In the genomic region with DNA sequence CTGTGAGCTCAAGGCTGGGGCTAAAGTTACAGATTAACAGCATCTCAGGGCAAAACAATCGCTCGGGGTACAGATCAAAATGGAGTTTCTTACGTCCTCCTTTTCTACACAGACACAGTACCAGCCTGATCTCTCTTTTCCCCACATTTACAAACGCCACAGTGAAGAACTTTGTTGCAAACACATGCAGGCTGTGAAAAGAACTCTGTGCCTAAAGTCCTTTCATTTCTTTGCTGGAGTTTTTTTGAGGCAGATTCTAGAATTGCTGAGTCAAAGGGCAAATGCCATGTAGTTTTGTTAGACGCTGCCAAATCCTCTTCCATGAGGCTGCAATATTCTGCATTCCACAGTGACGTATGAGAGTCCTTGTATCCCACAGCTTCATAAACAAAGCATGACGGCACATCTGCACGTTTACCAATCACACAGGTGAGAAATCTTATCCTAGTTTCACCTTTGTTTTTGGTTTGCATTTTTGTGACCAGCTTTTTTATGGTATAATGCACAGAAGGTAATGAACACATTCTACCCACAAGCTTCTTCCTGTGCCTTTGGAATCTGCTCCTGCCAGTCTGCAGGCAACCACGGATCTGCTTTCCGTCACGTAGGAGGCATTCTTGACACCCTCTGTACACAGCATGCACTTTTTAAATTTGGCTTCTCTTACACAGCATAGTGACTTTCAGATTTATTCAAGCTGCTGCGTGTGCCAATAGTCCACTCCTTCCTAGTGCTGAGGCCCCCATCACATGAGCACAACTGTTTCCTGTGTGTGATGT, we compare ENCODE assay signal across 2 cellular contexts.
TF ChIP-seq lines count a peak whose summit lies in the region.

No MANE protein-coding gene starts in this region.

TF ChIP-seq in A549, 52 proteins besides CTCF, POLR2A, EP300 and RAD21 (continued from another document and continues in another):
- TF ChIP-seq, protein P1, sequence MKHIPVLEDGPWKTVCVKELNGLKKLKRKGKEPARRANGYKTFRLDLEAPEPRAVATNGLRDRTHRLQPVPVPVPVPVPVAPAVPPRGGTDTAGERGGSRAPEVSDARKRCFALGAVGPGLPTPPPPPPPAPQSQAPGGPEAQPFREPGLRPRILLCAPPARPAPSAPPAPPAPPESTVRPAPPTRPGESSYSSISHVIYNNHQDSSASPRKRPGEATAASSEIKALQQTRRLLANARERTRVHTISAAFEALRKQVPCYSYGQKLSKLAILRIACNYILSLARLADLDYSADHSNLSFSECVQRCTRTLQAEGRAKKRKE (CRISPR knock-in tag; IDR thresholded peaks at IDR 0.05; ENCODE audit: low read depth), result peak; percentile 99
- TF ChIP-seq MAZ (IDR thresholded peaks at IDR 0.05; ENCODE audit: borderline replicate concordance, low read depth, low read length) (no peak), RFX5 (IDR thresholded peaks at IDR 0.05) (no peak), ZNF302 (CRISPR knock-in tag; IDR thresholded peaks at IDR 0.05) (peak; percentile 99), FOXS1 (CRISPR knock-in tag; IDR thresholded peaks at IDR 0.05) (peak; percentile 97), HOXB5 (CRISPR knock-in tag; IDR thresholded peaks at IDR 0.05) (peak; percentile 99), POLR2AphosphoS2 (conservative IDR thresholded peaks at IDR 0.05; ENCODE audit: low read length) (no peak), HOXA7 (CRISPR knock-in tag; IDR thresholded peaks at IDR 0.05) (peak; percentile 98), FOSL2 (IDR thresholded peaks at IDR 0.05) (no peak), FOSL2 (CRISPR knock-in tag; IDR thresholded peaks at IDR 0.05) (0 out of 2 replicates have a peak, but pooled peaks have one; percentile 25), EHMT2 (IDR thresholded peaks at IDR 0.05; ENCODE audit: low read depth) (no peak), JUNB (IDR thresholded peaks at IDR 0.05) (peak; percentile 9; the same call in 1 of the 2 replicates), ESRRA (IDR thresholded peaks at IDR 0.05; ENCODE audit: borderline replicate concordance, low read length) (no peak), RNF2 (IDR thresholded peaks at IDR 0.05; ENCODE audit: borderline replicate concordance, low read depth) (no peak), ZSCAN20 (CRISPR knock-in tag; IDR thresholded peaks at IDR 0.05) (peak; percentile 92), TP53 (CRISPR knock-in tag; IDR thresholded peaks at IDR 0.05) (peak; percentile 97), EHF (CRISPR knock-in tag; IDR thresholded peaks at IDR 0.05) (peak; percentile 99), RARB (CRISPR knock-in tag; IDR thresholded peaks at IDR 0.05) (peak; percentile 94), PHF8 (IDR thresholded peaks at IDR 0.05; ENCODE audit: borderline replicate concordance, low read depth) (no peak), SMC3 (IDR thresholded peaks at IDR 0.05) (no peak), CBX2 (IDR thresholded peaks at IDR 0.05; ENCODE audit: borderline replicate concordance, low read depth) (no peak), JUN (IDR thresholded peaks at IDR 0.05) (no peak), HDAC2 (IDR thresholded peaks at IDR 0.05) (no peak), HEYL (CRISPR knock-in tag; IDR thresholded peaks at IDR 0.05) (peak; percentile 97; the same call in 1 of the 2 replicates), CHD4 (IDR thresholded peaks at IDR 0.05; ENCODE audit: borderline replicate concordance) (no peak), NPAS2 (CRISPR knock-in tag; IDR thresholded peaks at IDR 0.05; ENCODE audit: borderline replicate concordance) (no peak; the same call in 1 of the 2 replicates), GATA3 (IDR thresholded peaks at IDR 0.05; ENCODE audit: borderline replicate concordance) (no peak), CEBPB (IDR thresholded peaks at IDR 0.05) (no peak), CBX8 (IDR thresholded peaks at IDR 0.05) (no peak), MYC (IDR thresholded peaks at IDR 0.05; ENCODE audit: borderline replicate concordance, low read length) (no peak), KDM5A (IDR thresholded peaks at IDR 0.05) (no peak)
- TF ChIP-seq, protein P2, sequence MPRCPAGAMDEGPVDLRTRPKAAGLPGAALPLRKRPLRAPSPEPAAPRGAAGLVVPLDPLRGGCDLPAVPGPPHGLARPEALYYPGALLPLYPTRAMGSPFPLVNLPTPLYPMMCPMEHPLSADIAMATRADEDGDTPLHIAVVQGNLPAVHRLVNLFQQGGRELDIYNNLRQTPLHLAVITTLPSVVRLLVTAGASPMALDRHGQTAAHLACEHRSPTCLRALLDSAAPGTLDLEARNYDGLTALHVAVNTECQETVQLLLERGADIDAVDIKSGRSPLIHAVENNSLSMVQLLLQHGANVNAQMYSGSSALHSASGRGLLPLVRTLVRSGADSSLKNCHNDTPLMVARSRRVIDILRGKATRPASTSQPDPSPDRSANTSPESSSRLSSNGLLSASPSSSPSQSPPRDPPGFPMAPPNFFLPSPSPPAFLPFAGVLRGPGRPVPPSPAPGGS (IDR thresholded peaks at IDR 0.05), result no peak
- TF ChIP-seq, protein P3, sequence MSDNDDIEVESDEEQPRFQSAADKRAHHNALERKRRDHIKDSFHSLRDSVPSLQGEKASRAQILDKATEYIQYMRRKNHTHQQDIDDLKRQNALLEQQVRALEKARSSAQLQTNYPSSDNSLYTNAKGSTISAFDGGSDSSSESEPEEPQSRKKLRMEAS (IDR thresholded peaks at IDR 0.05), result peak; percentile 53
- TF ChIP-seq, protein P4, sequence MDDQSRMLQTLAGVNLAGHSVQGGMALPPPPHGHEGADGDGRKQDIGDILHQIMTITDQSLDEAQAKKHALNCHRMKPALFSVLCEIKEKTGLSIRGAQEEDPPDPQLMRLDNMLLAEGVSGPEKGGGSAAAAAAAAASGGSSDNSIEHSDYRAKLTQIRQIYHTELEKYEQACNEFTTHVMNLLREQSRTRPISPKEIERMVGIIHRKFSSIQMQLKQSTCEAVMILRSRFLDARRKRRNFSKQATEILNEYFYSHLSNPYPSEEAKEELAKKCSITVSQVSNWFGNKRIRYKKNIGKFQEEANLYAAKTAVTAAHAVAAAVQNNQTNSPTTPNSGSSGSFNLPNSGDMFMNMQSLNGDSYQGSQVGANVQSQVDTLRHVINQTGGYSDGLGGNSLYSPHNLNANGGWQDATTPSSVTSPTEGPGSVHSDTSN (IDR thresholded peaks at IDR 0.05), result no peak

TF ChIP-seq in endothelial cell of umbilical vein, 7 proteins besides CTCF, POLR2A, EP300 and RAD21 (continued from another document):
- TF ChIP-seq POLR2AphosphoS5 (IDR thresholded peaks at IDR 0.05; ENCODE audit: insufficient read depth, low read depth, low read length) (no peak), MYC (IDR thresholded peaks at IDR 0.05; ENCODE audit: low read depth, low read length) (no peak), EZH2 (IDR thresholded peaks at IDR 0.05; ENCODE audit: borderline replicate concordance, low read depth, low read length, severe bottlenecking) (no peak)
